In genomic region chr16:4677994-4678393, GRCh38 we compare ENCODE assay signal across 19 cellular contexts. TPM values are rescaled to one million over a fixed set of nuclear protein-coding genes. Genes with fewer than 3 reads are reported as not detected.
DNase-seq lines count a peak whose midpoint lies in the region; ATAC-seq and TF ChIP-seq lines count a peak whose summit lies in the region.
"Had no signal": no experiment of that assay in that cellular context is flagged by ENCODE, and none has a peak within 500 bp of the region (broad histone marks: within the 10 kb centered on the region; RNA-seq: fewer than 3 reads in every experiment).

No MANE protein-coding gene starts in this region.

- 93 to 95% methylated on average over 9 of the region's 9 CpGs for WGBS in aorta, 2 donors

- H4K20me1 ChIP-seq in OCI-LY7 (ENCODE audit: insufficient read depth, low read length): no peaks in the 10 kb centered on the region

- H3K4me3 Mint-ChIP-seq in natural killer cell (no peak overlapping the region), endothelial cell (ENCODE audit: unreplicated experiment) (peak overlapping the region; percentile 64), type B pancreatic cell (no peak overlapping the region)
- H3K4me3 Mint-ChIP-seq in natural killer cell treated with Interleukin-12 subunit alpha and Interleukin-12 subunit beta and Interleukin-15 and Interleukin-18, amount 100 ng/mL, for 72 hours: no peak overlapping the region
- H3K4me3 Mint-ChIP-seq in activated CD4-positive, alpha-beta memory T cell treated with anti-CD3 and anti-CD28 coated beads, Interleukin-2, amount 10 ng/mL, durations not matched to agents 7 days and 5 days: no peak overlapping the region
- H3K4me3 Mint-ChIP-seq: B cell, memory B cell, nephron had no signal

- ATAC-seq in natural killer cell (no peak), aorta (ENCODE audit: low FRiP score) (no peak)
- ATAC-seq in natural killer cell treated with Interleukin-12 subunit alpha and Interleukin-12 subunit beta and Interleukin-15 and Interleukin-18, amount 100 ng/mL, for 72 hours: no peak
- ATAC-seq: HCT116 had no signal

- no peaks in the 10 kb centered on the region for H3K4me1 ChIP-seq in OCI-LY7 (ENCODE audit: insufficient read depth, low read length, poor library complexity, severe bottlenecking)
- no peaks in the 10 kb centered on the region for H3K4me1 ChIP-seq in aorta (ENCODE audit: control insufficient read depth in 1 of 2, insufficient read depth in 2 of 2, low read length in 2 of 2)

- BruUV-seq in OCI-LY7 (replicated peaks; lab: Mats Ljungman, UMichigan): no TSS peak

- no peak overlapping the region for H2AFZ ChIP-seq in OCI-LY7 (ENCODE audit: low read length)

- H3K4me3 ChIP-seq in OCI-LY7 (ENCODE audit: low read depth, low read length, poor library complexity, severe bottlenecking) (no peak overlapping the region), aorta (ENCODE audit: low read length in 2 of 2) (no peak overlapping the region)
- H3K4me3 ChIP-seq: testis had no signal

- POLR2A ChIA-PET in activated CD4-positive, alpha-beta memory T cell treated with anti-CD3 and anti-CD28 coated beads, Interleukin-2, amount 10 ng/mL, durations not matched to agents 7 days and 5 days (lab: Charles Lee): interaction anchor here (2.5 kb wide), 1 partner anchor 15 kb away, joined by 20 read pairs; the partner anchor contains the start of gene NUDT16L1
- POLR2A ChIA-PET in OCI-LY7 (lab: Charles Lee): no interaction called here

- no peaks in the 10 kb centered on the region for H3K9me3 ChIP-seq in OCI-LY7 (ENCODE audit: low read length)
- H3K9me3 ChIP-seq in aorta (ENCODE audit: control insufficient read depth, low read length): no peaks in the 10 kb centered on the region
- H3K9me3 ChIP-seq: adrenal gland, testis had no signal

- no peaks in the 10 kb centered on the region for H3K9me3 Mint-ChIP-seq in natural killer cell
- no peaks in the 10 kb centered on the region for H3K9me3 Mint-ChIP-seq in natural killer cell treated with Interleukin-12 subunit alpha and Interleukin-12 subunit beta and Interleukin-15 and Interleukin-18, amount 100 ng/mL, for 72 hours
- no peaks in the 10 kb centered on the region for H3K9me3 Mint-ChIP-seq in activated CD4-positive, alpha-beta memory T cell treated with anti-CD3 and anti-CD28 coated beads, Interleukin-2, amount 10 ng/mL, durations not matched to agents 7 days and 5 days
- H3K9me3 Mint-ChIP-seq in endothelial cell (ENCODE audit: unreplicated experiment): no peaks in the 10 kb centered on the region
- no peaks in the 10 kb centered on the region for H3K9me3 Mint-ChIP-seq in type B pancreatic cell
- H3K9me3 Mint-ChIP-seq: memory B cell, nephron had no signal

- H3K36me3 Mint-ChIP-seq in natural killer cell (no peaks in the 10 kb centered on the region), endothelial cell (ENCODE audit: low read depth, unreplicated experiment) (peaks cover 9% of the 10 kb centered on the region), type B pancreatic cell (no peaks in the 10 kb centered on the region)
- H3K36me3 Mint-ChIP-seq in natural killer cell treated with Interleukin-12 subunit alpha and Interleukin-12 subunit beta and Interleukin-15 and Interleukin-18, amount 100 ng/mL, for 72 hours: no peaks in the 10 kb centered on the region
- H3K36me3 Mint-ChIP-seq in activated CD4-positive, alpha-beta memory T cell treated with anti-CD3 and anti-CD28 coated beads, Interleukin-2, amount 10 ng/mL, durations not matched to agents 7 days and 5 days (ENCODE audit: low read depth): peaks cover 26% of the 10 kb centered on the region

- no peak overlapping the region for H3K4me2 ChIP-seq in OCI-LY7 (ENCODE audit: low read length)

- CTCF ChIA-PET in activated CD4-positive, alpha-beta memory T cell treated with anti-CD3 and anti-CD28 coated beads, Interleukin-2, amount 10 ng/mL, durations not matched to agents 7 days and 5 days (lab: Charles Lee): no interaction called here
- CTCF ChIA-PET in OCI-LY7 (lab: Charles Lee; ENCODE audit: unreplicated experiment): no interaction called here

- DNase-seq in natural killer cell (no peak), endothelial cell (ENCODE audit: low spot score) (no peak), type B pancreatic cell (ENCODE audit: extremely low spot score, unreplicated experiment) (no peak), OCI-LY7 (ENCODE audit: low spot score) (no peak), aorta (no peak)
- DNase-seq in natural killer cell treated with Interleukin-12 subunit alpha and Interleukin-12 subunit beta and Interleukin-15 and Interleukin-18, amount 100 ng/mL, for 72 hours (ENCODE audit: low spot score): no peak
- no peak for DNase-seq in activated CD4-positive, alpha-beta memory T cell treated with anti-CD3 and anti-CD28 coated beads, Interleukin-2, amount 10 ng/mL, durations not matched to agents 7 days and 5 days
- DNase-seq: activated CD4-positive, CD25-positive, alpha-beta regulatory T cell; GDM1; glutamatergic neuron; NCI-H524; SHP77 treated with DMSO at 0.1 percent for 48 hours; testis had no signal

- intact Hi-C loops in natural killer cell (cut with micrococcal nuclease): no loop called here
- intact Hi-C loops in OCI-LY7 (cut with micrococcal nuclease; ENCODE audit: unreplicated experiment): no loop called here
- intact Hi-C loops in aorta (cut with DNase I): no loop called here

- no peaks in the 10 kb centered on the region for H3K9me2 ChIP-seq in OCI-LY7 (ENCODE audit: insufficient read depth, low read length)

- H3K79me2 ChIP-seq in OCI-LY7 (ENCODE audit: insufficient read depth, low read depth, low read length): no peaks in the 10 kb centered on the region

- no peak for TF ChIP-seq CTCF in natural killer cell (IDR thresholded peaks at IDR 0.05)
- no peak for TF ChIP-seq CTCF in endothelial cell (IDR thresholded peaks at IDR 0.05; ENCODE audit: unreplicated experiment)
- TF ChIP-seq CTCF in type B pancreatic cell (conservative IDR thresholded peaks at IDR 0.05): no peak
- no peak for TF ChIP-seq CTCF in OCI-LY7 (conservative IDR thresholded peaks at IDR 0.05; ENCODE audit: low read length)

- H3K36me3 ChIP-seq in OCI-LY7 (ENCODE audit: insufficient read depth, low read length) (no peaks in the 10 kb centered on the region), aorta (ENCODE audit: control insufficient read depth in 1 of 2, insufficient read depth in 2 of 2, low read length in 1 of 2) (peaks cover 0 to 2% of the 10 kb centered on the region in 2 donors)

- H3K27ac ChIP-seq in OCI-LY7 (ENCODE audit: low read depth, low read length, poor library complexity, severe bottlenecking) (no peak overlapping the region), aorta (ENCODE audit: low read depth in 1 of 2, low read length in 2 of 2) (no peak overlapping the region)

- no peaks in the 10 kb centered on the region for H3K27me3 Mint-ChIP-seq in natural killer cell (ENCODE audit: low read depth in 2 of 2)
- H3K27me3 Mint-ChIP-seq in natural killer cell treated with Interleukin-12 subunit alpha and Interleukin-12 subunit beta and Interleukin-15 and Interleukin-18, amount 100 ng/mL, for 72 hours: no peaks in the 10 kb centered on the region
- H3K27me3 Mint-ChIP-seq in activated CD4-positive, alpha-beta memory T cell treated with anti-CD3 and anti-CD28 coated beads, Interleukin-2, amount 10 ng/mL, durations not matched to agents 7 days and 5 days: no peaks in the 10 kb centered on the region
- peaks cover 4% of the 10 kb centered on the region for H3K27me3 Mint-ChIP-seq in endothelial cell (ENCODE audit: unreplicated experiment)
- no peaks in the 10 kb centered on the region for H3K27me3 Mint-ChIP-seq in type B pancreatic cell
- H3K27me3 Mint-ChIP-seq: B cell, memory B cell had no signal

- no peaks in the 10 kb centered on the region for H3K27me3 ChIP-seq in aorta (ENCODE audit: control insufficient read depth in 1 of 2, insufficient read depth in 2 of 2, low read length in 1 of 2)
- H3K27me3 ChIP-seq: adrenal gland, testis had no signal

- H3K27ac Mint-ChIP-seq in natural killer cell (peak overlapping the region; percentile 19 to 39), endothelial cell (ENCODE audit: unreplicated experiment) (no peak overlapping the region), type B pancreatic cell (peak overlapping the region; percentile 34)
- H3K27ac Mint-ChIP-seq in natural killer cell treated with Interleukin-12 subunit alpha and Interleukin-12 subunit beta and Interleukin-15 and Interleukin-18, amount 100 ng/mL, for 72 hours: no peak overlapping the region
- H3K27ac Mint-ChIP-seq in activated CD4-positive, alpha-beta memory T cell treated with anti-CD3 and anti-CD28 coated beads, Interleukin-2, amount 10 ng/mL, durations not matched to agents 7 days and 5 days: peak overlapping the region; percentile 64
- H3K27ac Mint-ChIP-seq: B cell, memory B cell had no signal

- peaks cover 18 to 33% of the 10 kb centered on the region in 2 donors for H3K4me1 Mint-ChIP-seq in natural killer cell
- peaks cover 19 to 22% of the 10 kb centered on the region in 2 donors for H3K4me1 Mint-ChIP-seq in natural killer cell treated with Interleukin-12 subunit alpha and Interleukin-12 subunit beta and Interleukin-15 and Interleukin-18, amount 100 ng/mL, for 72 hours (ENCODE audit: low read depth in 2 of 2)
- H3K4me1 Mint-ChIP-seq in activated CD4-positive, alpha-beta memory T cell treated with anti-CD3 and anti-CD28 coated beads, Interleukin-2, amount 10 ng/mL, durations not matched to agents 7 days and 5 days: peaks cover 33% of the 10 kb centered on the region
- H3K4me1 Mint-ChIP-seq in endothelial cell (ENCODE audit: unreplicated experiment): no peaks in the 10 kb centered on the region
- peaks cover 5% of the 10 kb centered on the region for H3K4me1 Mint-ChIP-seq in type B pancreatic cell (ENCODE audit: unreplicated experiment)
- H3K4me1 Mint-ChIP-seq: B cell had no signal

RNA-seq across cellular contexts. Expression of gene NUDT16L1, which starts 15.4 kb away (rescaled TPM):
- total RNA-seq in natural killer cell (10 to 100 TPM; 30.8 to 39.1 (median 35.0) TPM), endothelial cell (ENCODE audit: unreplicated experiment) (43.1 TPM), type B pancreatic cell (ENCODE audit: low replicate concordance) (36.7 and 37.7 TPM in 2 replicates), OCI-LY7 (2022) (15.9 and 18.9 TPM in 2 replicates), aorta (10 to 100 TPM; 11.1 to 16.2 TPM)
- 10 to 100 TPM; 37.3 to 57.0 TPM for total RNA-seq in natural killer cell treated with Interleukin-12 subunit alpha and Interleukin-12 subunit beta and Interleukin-15 and Interleukin-18, amount 100 ng/mL, for 72 hours
- total RNA-seq in activated CD4-positive, alpha-beta memory T cell treated with anti-CD3 and anti-CD28 coated beads, Interleukin-2, amount 10 ng/mL, durations not matched to agents 7 days and 5 days: 10 to 100 TPM; 24.2 to 25.5 TPM
- 14.9 and 17.8 TPM in 2 replicates for total RNA-seq in OCI-LY7 (2014; rRNA removed; shearing (Covaris generic))
- 10 to 100 TPM; 25.2 to 28.3 TPM for polyA plus RNA-seq in aorta

RNA-seq across cellular contexts. Expression of gene MGRN1, which starts 53.4 kb away (rescaled TPM):
- total RNA-seq in natural killer cell: 100 to 1,000 TPM; 102 to 106 (median 105) TPM
- 100 to 1,000 TPM in 1 of 2 donors, 10 to 100 TPM in 1; 86.9 to 105 TPM for total RNA-seq in natural killer cell treated with Interleukin-12 subunit alpha and Interleukin-12 subunit beta and Interleukin-15 and Interleukin-18, amount 100 ng/mL, for 72 hours
- 10 to 100 TPM; 71.8 to 73.3 TPM for total RNA-seq in activated CD4-positive, alpha-beta memory T cell treated with anti-CD3 and anti-CD28 coated beads, Interleukin-2, amount 10 ng/mL, durations not matched to agents 7 days and 5 days
- 82.5 TPM for total RNA-seq in endothelial cell (ENCODE audit: unreplicated experiment)
- total RNA-seq in type B pancreatic cell (ENCODE audit: low replicate concordance): 87.9 and 88.6 TPM in 2 replicates
- 14.1 and 14.3 TPM in 2 replicates for total RNA-seq in OCI-LY7 (2014; rRNA removed; shearing (Covaris generic))
- total RNA-seq in OCI-LY7 (2022): 43.1 and 45.4 TPM in 2 replicates
- total RNA-seq in aorta: 10 to 100 TPM; 64.3 to 77.7 TPM
- 10 to 100 TPM; 15.4 to 21.5 TPM for polyA plus RNA-seq in aorta

RNA-seq across cellular contexts. Expression of gene ANKS3, which starts 56.1 kb away (rescaled TPM):
- 10 to 100 TPM; 19.7 to 20.8 (median 20.5) TPM for total RNA-seq in natural killer cell
- 10 to 100 TPM; 19.0 to 39.1 TPM for total RNA-seq in natural killer cell treated with Interleukin-12 subunit alpha and Interleukin-12 subunit beta and Interleukin-15 and Interleukin-18, amount 100 ng/mL, for 72 hours
- total RNA-seq in activated CD4-positive, alpha-beta memory T cell treated with anti-CD3 and anti-CD28 coated beads, Interleukin-2, amount 10 ng/mL, durations not matched to agents 7 days and 5 days: 10 to 100 TPM in 1 of 2 experiments, 1 to 10 TPM in 1; 10.0 to 10.2 TPM
- 15.6 TPM for total RNA-seq in endothelial cell (ENCODE audit: unreplicated experiment)
- 21.6 and 36.7 TPM in 2 replicates for total RNA-seq in type B pancreatic cell (ENCODE audit: low replicate concordance)
- 17.6 and 19.5 TPM in 2 replicates for total RNA-seq in OCI-LY7 (2014; rRNA removed; shearing (Covaris generic))
- 21.7 and 25.4 TPM in 2 replicates for total RNA-seq in OCI-LY7 (2022)
- 10 to 100 TPM; 21.7 to 36.7 TPM for total RNA-seq in aorta
- 10 to 100 TPM in 1 of 2 donors, 1 to 10 TPM in 1; 6.3 to 79.5 TPM for polyA plus RNA-seq in aorta

RNA-seq across cellular contexts. Expression of gene DNAAF8, which starts 56.3 kb away (rescaled TPM):
- total RNA-seq in natural killer cell (under 1 TPM in 1 of 3 donors, not detected in 2; 0.54 TPM), endothelial cell (ENCODE audit: unreplicated experiment) (0.18 TPM), type B pancreatic cell (ENCODE audit: low replicate concordance) (0.74 and 2.6 TPM in 2 replicates), OCI-LY7 (2022) (1.1 TPM in 1 of 2 replicates, not detected in the other), aorta (under 1 TPM in 1 of 2 donors, not detected in 1; 0.24 TPM)
- total RNA-seq in natural killer cell treated with Interleukin-12 subunit alpha and Interleukin-12 subunit beta and Interleukin-15 and Interleukin-18, amount 100 ng/mL, for 72 hours: under 1 TPM in 1 of 2 donors, not detected in 1; 0.53 TPM
- not detected for total RNA-seq in activated CD4-positive, alpha-beta memory T cell treated with anti-CD3 and anti-CD28 coated beads, Interleukin-2, amount 10 ng/mL, durations not matched to agents 7 days and 5 days
- total RNA-seq in OCI-LY7 (2014; rRNA removed; shearing (Covaris generic)): 0.36 and 0.38 TPM in 2 replicates
- polyA plus RNA-seq in aorta: under 1 TPM in 1 of 2 donors, not detected in 1; 0.49 TPM
- total RNA-seq: T-helper 1 cell treated with Interleukin-12 subunit alpha and Interleukin-12 subunit beta and Interleukin-4 antibody, amounts not matched to agents 30 ng/mL and 1 ng/mL, for 36 hours had no signal

Comparison
In these comparisons a context has a peak if more than half of its experiments do, and no peak if none do; other contexts are left out.
1. H3K27ac Mint-ChIP-seq: peak in natural killer cell (2 of 2), activated CD4-positive, alpha-beta memory T cell treated with anti-CD3 and anti-CD28 coated beads, Interleukin-2, amount 10 ng/mL, durations not matched to agents 7 days and 5 days (single experiment) and type B pancreatic cell (single experiment); none in natural killer cell treated with Interleukin-12 subunit alpha and Interleukin-12 subunit beta and Interleukin-15 and Interleukin-18, amount 100 ng/mL, for 72 hours (0 of 2) and endothelial cell (single experiment).